ENCODE assay signal across 9 cellular contexts in the genomic region with DNA sequence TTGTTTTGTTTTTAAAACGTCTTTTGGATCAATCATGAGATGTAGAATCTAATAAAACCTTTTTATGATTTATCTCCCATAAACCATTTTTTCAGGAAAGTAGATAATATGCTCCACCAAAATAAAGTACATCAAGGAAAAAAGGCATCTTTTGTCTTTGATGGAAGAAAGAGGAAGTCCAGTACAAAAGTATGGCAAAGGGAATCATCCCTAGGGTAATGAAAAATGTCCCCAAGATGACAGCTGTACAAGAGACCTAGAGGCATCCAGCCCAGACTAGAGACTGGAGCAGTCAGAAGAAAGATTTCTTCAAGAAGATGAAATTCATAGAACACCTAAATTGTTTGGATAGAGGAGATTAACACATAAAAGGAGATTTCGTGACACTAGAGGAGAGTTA. TPM values are rescaled to one million over a fixed set of nuclear protein-coding genes. Genes with fewer than 3 reads are reported as not detected.
"Had no signal": no experiment of that assay in that cellular context is flagged by ENCODE, and none has a peak within 500 bp of the region (broad histone marks: within the 10 kb centered on the region; RNA-seq: fewer than 3 reads in every experiment).

No MANE protein-coding gene starts in this region.

- H3K4me3 Mint-ChIP-seq: HFFc6 had no signal

- DNase-seq: GM23248, GOT3, H7, HFFc6, IMR-90, KBM-7 had no signal

- ATAC-seq: HCT116, HepG2 had no signal

- H3K4me3 ChIP-seq: GM23248, HAP-1 had no signal

- H3K27ac Mint-ChIP-seq: HFFc6 had no signal

- H3K9me3 Mint-ChIP-seq: HFFc6 had no signal

RNA-seq across cellular contexts. Expression of gene GFI1, which starts 32.3 kb away (rescaled TPM):
- total RNA-seq: GM23248 had no signal
